In the genomic region with DNA sequence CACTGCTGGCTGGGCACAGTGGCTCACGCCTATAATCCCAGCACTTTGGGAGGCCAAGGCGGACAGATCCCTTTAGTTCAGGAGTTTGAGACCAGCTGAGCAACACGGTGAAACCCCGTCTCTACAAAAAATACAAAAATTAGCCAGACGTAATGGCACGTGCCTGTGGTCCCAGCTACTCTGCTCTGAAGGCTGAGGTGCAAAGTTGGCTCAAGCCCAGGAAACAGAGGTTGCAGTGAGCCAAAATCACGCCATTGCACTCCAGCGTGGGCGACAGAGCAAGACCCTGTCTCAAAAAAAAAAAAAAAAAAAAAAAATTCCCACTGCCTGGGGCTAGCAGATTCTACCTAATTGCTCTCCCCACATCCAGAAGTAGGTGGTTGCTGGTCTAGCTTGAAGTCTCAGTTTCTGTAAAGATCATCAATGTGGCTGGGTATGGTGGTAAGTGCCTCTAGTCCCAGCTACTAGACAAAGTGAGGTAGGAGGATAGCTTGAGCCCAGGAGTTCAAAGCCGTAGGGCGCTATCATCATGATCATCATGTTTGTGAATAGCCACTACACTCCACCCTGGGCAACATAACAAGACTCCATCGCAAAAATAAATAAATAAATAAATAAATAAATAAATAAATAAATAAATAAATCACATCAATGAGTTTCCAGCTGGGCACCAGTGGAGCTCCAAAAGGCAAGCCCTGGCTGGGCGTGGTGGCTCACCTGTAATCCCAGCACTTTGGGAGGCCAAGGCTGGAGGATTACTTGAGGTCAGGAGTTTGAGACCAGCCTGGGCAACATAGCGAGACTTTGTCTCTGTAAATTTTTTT, we compare ENCODE assay signal across 12 cellular contexts. TPM values are rescaled to one million over a fixed set of nuclear protein-coding genes. Genes with fewer than 3 reads are reported as not detected.
DNase-seq lines count a peak whose midpoint lies in the region; ATAC-seq and TF ChIP-seq lines count a peak whose summit lies in the region.
"Had no signal": no experiment of that assay in that cellular context is flagged by ENCODE, and none has a peak within 500 bp of the region (broad histone marks: within the 10 kb centered on the region; RNA-seq: fewer than 3 reads in every experiment).

No MANE protein-coding gene starts in this region.

- DNase-seq in natural killer cell (no peak), vagina (ENCODE audit: extremely low spot score in 2 of 2) (no peak), activated T-cell treated with anti-CD3 and anti-CD28 coated beads for 4 hours (no peak)
- no peak for DNase-seq in natural killer cell treated with Interleukin-12 subunit alpha and Interleukin-12 subunit beta and Interleukin-15 and Interleukin-18, amount 100 ng/mL, for 72 hours (ENCODE audit: low spot score)
- DNase-seq in activated naive CD4-positive, alpha-beta T cell treated with anti-CD3 and anti-CD28 coated beads, Interleukin-2, amount 50 U/mL, for 72 hours (ENCODE audit: low spot score in 2 of 2): no peak
- peak in 6 of 10 donors; percentile 40 to 75 (median 47) for DNase-seq in naive thymus-derived CD8-positive, alpha-beta T cell
- DNase-seq: NCI-H2171 had no signal

- no peak for TF ChIP-seq POLR2A in vagina (IDR thresholded peaks at IDR 0.05)

- peak overlapping the region; percentile 88 for H3K27ac ChIP-seq in vagina

- no peak overlapping the region for H3K4me3 Mint-ChIP-seq in natural killer cell
- no peak overlapping the region for H3K4me3 Mint-ChIP-seq in natural killer cell treated with Interleukin-12 subunit alpha and Interleukin-12 subunit beta and Interleukin-15 and Interleukin-18, amount 100 ng/mL, for 72 hours
- peak overlapping the region; percentile 27 to 91 (median 68) for H3K4me3 Mint-ChIP-seq in naive thymus-derived CD8-positive, alpha-beta T cell

- H3K9me3 ChIP-seq in vagina: no peaks in the 10 kb centered on the region
- H3K9me3 ChIP-seq: ascending aorta; BLaER1 treated with 17β-estradiol and CSF1 and Interleukin-3, amounts not matched to agents 10 nM and 100 nM had no signal

- H3K27me3 ChIP-seq in vagina: no peaks in the 10 kb centered on the region
- H3K27me3 ChIP-seq: ascending aorta; BLaER1 treated with 17β-estradiol and CSF1 and Interleukin-3, amounts not matched to agents 10 nM and 100 nM had no signal

- no peaks in the 10 kb centered on the region for H3K27me3 Mint-ChIP-seq in natural killer cell (ENCODE audit: low read depth in 2 of 2)
- no peaks in the 10 kb centered on the region for H3K27me3 Mint-ChIP-seq in natural killer cell treated with Interleukin-12 subunit alpha and Interleukin-12 subunit beta and Interleukin-15 and Interleukin-18, amount 100 ng/mL, for 72 hours
- no peaks in the 10 kb centered on the region for H3K27me3 Mint-ChIP-seq in naive thymus-derived CD8-positive, alpha-beta T cell

- H3K9me3 Mint-ChIP-seq in natural killer cell: no peaks in the 10 kb centered on the region
- H3K9me3 Mint-ChIP-seq in natural killer cell treated with Interleukin-12 subunit alpha and Interleukin-12 subunit beta and Interleukin-15 and Interleukin-18, amount 100 ng/mL, for 72 hours: no peaks in the 10 kb centered on the region
- no peaks in the 10 kb centered on the region for H3K9me3 Mint-ChIP-seq in activated naive CD4-positive, alpha-beta T cell treated with anti-CD3 and anti-CD28 coated beads, Interleukin-2, amount 50 U/mL, for 72 hours
- H3K9me3 Mint-ChIP-seq in naive thymus-derived CD8-positive, alpha-beta T cell: no peaks in the 10 kb centered on the region

- H3K27ac Mint-ChIP-seq in natural killer cell: peak overlapping the region; percentile 95 to 99
- H3K27ac Mint-ChIP-seq in natural killer cell treated with Interleukin-12 subunit alpha and Interleukin-12 subunit beta and Interleukin-15 and Interleukin-18, amount 100 ng/mL, for 72 hours: peak overlapping the region in 1 of 2 donors; percentile 86
- peak overlapping the region; percentile 5 to 99 for H3K27ac Mint-ChIP-seq in activated naive CD4-positive, alpha-beta T cell treated with anti-CD3 and anti-CD28 coated beads, Interleukin-2, amount 50 U/mL, for 72 hours
- H3K27ac Mint-ChIP-seq in naive thymus-derived CD8-positive, alpha-beta T cell: peak overlapping the region; percentile 89 to 99 (median 97)

- peaks cover 48% of the 10 kb centered on the region for H3K4me1 ChIP-seq in vagina

- ATAC-seq in natural killer cell (no peak), GM19023 (IDR thresholded peaks at IDR 0.05; ENCODE audit: unreplicated experiment) (no peak), GM21529 (IDR thresholded peaks at IDR 0.05; ENCODE audit: unreplicated experiment) (no peak)
- no peak for ATAC-seq in natural killer cell treated with Interleukin-12 subunit alpha and Interleukin-12 subunit beta and Interleukin-15 and Interleukin-18, amount 100 ng/mL, for 72 hours
- peak; percentile 21 to 26 for ATAC-seq in activated naive CD4-positive, alpha-beta T cell treated with anti-CD3 and anti-CD28 coated beads, Interleukin-2, amount 50 U/mL, for 72 hours
- peak; percentile 7 to 9 for ATAC-seq in naive thymus-derived CD8-positive, alpha-beta T cell
- ATAC-seq: left colon had no signal

- no peak for TF ChIP-seq CTCF in natural killer cell (IDR thresholded peaks at IDR 0.05)
- no peak for TF ChIP-seq CTCF in vagina (IDR thresholded peaks at IDR 0.05)

- POLR2A ChIA-PET in naive thymus-derived CD8-positive, alpha-beta T cell (lab: Charles Lee): interaction anchor here (0.7 to 4.2 kb wide), 3 partner anchors 10 to 136 kb away, joined by 3 to 27 read pairs (median 4); a partner anchor contains a TSS

- H3K4me1 Mint-ChIP-seq in natural killer cell: peaks cover 66 to 82% of the 10 kb centered on the region in 2 donors
- H3K4me1 Mint-ChIP-seq in natural killer cell treated with Interleukin-12 subunit alpha and Interleukin-12 subunit beta and Interleukin-15 and Interleukin-18, amount 100 ng/mL, for 72 hours (ENCODE audit: low read depth in 2 of 2): peaks cover 49% of the 10 kb centered on the region in 2 donors
- H3K4me1 Mint-ChIP-seq in naive thymus-derived CD8-positive, alpha-beta T cell: peaks cover 36 to 83% (median 79%) of the 10 kb centered on the region in 4 donors

- no peak overlapping the region for H3K4me3 ChIP-seq in vagina
- H3K4me3 ChIP-seq: ascending aorta; BLaER1 treated with 17β-estradiol and CSF1 and Interleukin-3, amounts not matched to agents 10 nM and 100 nM had no signal

- no peaks in the 10 kb centered on the region for H3K36me3 ChIP-seq in vagina
- H3K36me3 ChIP-seq: ascending aorta; BLaER1 treated with 17β-estradiol and CSF1 and Interleukin-3, amounts not matched to agents 10 nM and 100 nM had no signal

- intact Hi-C loops in natural killer cell (cut with micrococcal nuclease) (no loop called here), vagina (cut with DNase I) (no loop called here)

- no peaks in the 10 kb centered on the region for H3K36me3 Mint-ChIP-seq in natural killer cell
- no peaks in the 10 kb centered on the region for H3K36me3 Mint-ChIP-seq in natural killer cell treated with Interleukin-12 subunit alpha and Interleukin-12 subunit beta and Interleukin-15 and Interleukin-18, amount 100 ng/mL, for 72 hours
- H3K36me3 Mint-ChIP-seq in activated naive CD4-positive, alpha-beta T cell treated with anti-CD3 and anti-CD28 coated beads, Interleukin-2, amount 50 U/mL, for 72 hours: peaks cover 7 to 10% of the 10 kb centered on the region in 2 donors
- H3K36me3 Mint-ChIP-seq in naive thymus-derived CD8-positive, alpha-beta T cell: no peaks in the 10 kb centered on the region

RNA-seq across cellular contexts. Expression of a gene that starts 6.4 kb away (rescaled TPM):
- total RNA-seq in natural killer cell (10 to 100 TPM in 2 of 3 donors, 1 to 10 TPM in 1; 7.9 to 12.3 (median 12.1) TPM), vagina (6.1 TPM)
- 10 to 100 TPM; 13.5 to 19.7 TPM for total RNA-seq in natural killer cell treated with Interleukin-12 subunit alpha and Interleukin-12 subunit beta and Interleukin-15 and Interleukin-18, amount 100 ng/mL, for 72 hours
- 10 to 100 TPM; 10.6 to 17.8 TPM for total RNA-seq in activated naive CD4-positive, alpha-beta T cell treated with anti-CD3 and anti-CD28 coated beads, Interleukin-2, amount 50 U/mL, for 72 hours
- total RNA-seq in naive thymus-derived CD8-positive, alpha-beta T cell: 10 to 100 TPM; 12.6 to 14.5 TPM
- 10 to 100 TPM; 10.1 to 21.8 (median 19.3) TPM for polyA plus RNA-seq in naive thymus-derived CD8-positive, alpha-beta T cell

RNA-seq across cellular contexts. Expression of a gene that starts 17.9 kb away (rescaled TPM):
- 100 to 1,000 TPM; 123 to 147 (median 143) TPM for total RNA-seq in natural killer cell
- 10 to 100 TPM; 38.9 to 84.1 TPM for total RNA-seq in natural killer cell treated with Interleukin-12 subunit alpha and Interleukin-12 subunit beta and Interleukin-15 and Interleukin-18, amount 100 ng/mL, for 72 hours
- total RNA-seq in activated naive CD4-positive, alpha-beta T cell treated with anti-CD3 and anti-CD28 coated beads, Interleukin-2, amount 50 U/mL, for 72 hours: 100 to 1,000 TPM in 1 of 2 donors, 10 to 100 TPM in 1; 72.9 to 168 TPM
- total RNA-seq in naive thymus-derived CD8-positive, alpha-beta T cell: 100 to 1,000 TPM; 320 to 336 TPM
- polyA plus RNA-seq in naive thymus-derived CD8-positive, alpha-beta T cell: 10 to 100 TPM; 38.1 to 49.7 (median 42.0) TPM
- 26.5 TPM for total RNA-seq in vagina

RNA-seq across cellular contexts. Expression of a gene that starts 27.4 kb away (rescaled TPM):
- total RNA-seq in natural killer cell (10 to 100 TPM; 46.7 to 62.6 (median 55.4) TPM), vagina (62.9 TPM)
- total RNA-seq in natural killer cell treated with Interleukin-12 subunit alpha and Interleukin-12 subunit beta and Interleukin-15 and Interleukin-18, amount 100 ng/mL, for 72 hours: 100 to 1,000 TPM in 1 of 2 donors, 10 to 100 TPM in 1; 75.4 to 118 TPM
- 10 to 100 TPM; 34.4 to 48.1 TPM for total RNA-seq in activated naive CD4-positive, alpha-beta T cell treated with anti-CD3 and anti-CD28 coated beads, Interleukin-2, amount 50 U/mL, for 72 hours
- 10 to 100 TPM; 45.8 to 48.6 TPM for total RNA-seq in naive thymus-derived CD8-positive, alpha-beta T cell
- polyA plus RNA-seq in naive thymus-derived CD8-positive, alpha-beta T cell: 1 to 10 TPM; 1.0 to 1.7 (median 1.4) TPM

RNA-seq across cellular contexts. Expression of a gene that starts 32.7 kb away (rescaled TPM):
- 10 to 100 TPM; 23.1 to 30.8 (median 26.4) TPM for total RNA-seq in natural killer cell
- total RNA-seq in natural killer cell treated with Interleukin-12 subunit alpha and Interleukin-12 subunit beta and Interleukin-15 and Interleukin-18, amount 100 ng/mL, for 72 hours: 10 to 100 TPM; 38.6 to 45.2 TPM
- total RNA-seq in activated naive CD4-positive, alpha-beta T cell treated with anti-CD3 and anti-CD28 coated beads, Interleukin-2, amount 50 U/mL, for 72 hours: 10 to 100 TPM; 22.5 to 30.1 TPM
- total RNA-seq in naive thymus-derived CD8-positive, alpha-beta T cell: 10 to 100 TPM; 41.9 to 45.7 TPM
- polyA plus RNA-seq in naive thymus-derived CD8-positive, alpha-beta T cell: 1 to 10 TPM; 2.2 to 8.5 (median 3.3) TPM
- total RNA-seq in vagina: 22.1 TPM

RNA-seq across cellular contexts. Expression of a gene that starts 32.7 kb away (rescaled TPM):
- under 1 TPM in 1 of 3 donors, not detected in 2; 0.23 TPM for total RNA-seq in natural killer cell
- under 1 TPM; 0.24 to 0.36 TPM for total RNA-seq in natural killer cell treated with Interleukin-12 subunit alpha and Interleukin-12 subunit beta and Interleukin-15 and Interleukin-18, amount 100 ng/mL, for 72 hours
- under 1 TPM in 1 of 2 donors, not detected in 1; 0.14 TPM for total RNA-seq in activated naive CD4-positive, alpha-beta T cell treated with anti-CD3 and anti-CD28 coated beads, Interleukin-2, amount 50 U/mL, for 72 hours
- under 1 TPM in 1 of 2 experiments, not detected in 1; 0.33 TPM for total RNA-seq in naive thymus-derived CD8-positive, alpha-beta T cell
- not detected for polyA plus RNA-seq in naive thymus-derived CD8-positive, alpha-beta T cell
- not detected for total RNA-seq in vagina
- total RNA-seq: ascending aorta had no signal

Comparison
In these comparisons a context has a peak if more than half of its experiments do, and no peak if none do; other contexts are left out.
1. ATAC-seq: peak in activated naive CD4-positive, alpha-beta T cell treated with anti-CD3 and anti-CD28 coated beads, Interleukin-2, amount 50 U/mL, for 72 hours (2 of 2) and naive thymus-derived CD8-positive, alpha-beta T cell (2 of 2); none in natural killer cell (0 of 3), natural killer cell treated with Interleukin-12 subunit alpha and Interleukin-12 subunit beta and Interleukin-15 and Interleukin-18, amount 100 ng/mL, for 72 hours (0 of 2), GM19023 (single experiment) and GM21529 (single experiment).
2. DNase-seq: peak in naive thymus-derived CD8-positive, alpha-beta T cell (6 of 10); none in natural killer cell (single experiment), natural killer cell treated with Interleukin-12 subunit alpha and Interleukin-12 subunit beta and Interleukin-15 and Interleukin-18, amount 100 ng/mL, for 72 hours (single experiment), activated naive CD4-positive, alpha-beta T cell treated with anti-CD3 and anti-CD28 coated beads, Interleukin-2, amount 50 U/mL, for 72 hours (0 of 2), vagina (0 of 2) and activated T-cell treated with anti-CD3 and anti-CD28 coated beads for 4 hours (single experiment).
3. H3K4me3 Mint-ChIP-seq: peak in naive thymus-derived CD8-positive, alpha-beta T cell (10 of 10); none in natural killer cell (single experiment) and natural killer cell treated with Interleukin-12 subunit alpha and Interleukin-12 subunit beta and Interleukin-15 and Interleukin-18, amount 100 ng/mL, for 72 hours (single experiment).